In genomic region chr4:125116431-125116830, GRCh38 we compare ENCODE assay signal across 17 cellular contexts.
A peak's percentile ranks its signal among the peaks of the same experiment; 100 is the strongest.
DNase-seq lines count a peak whose midpoint lies in the region; ATAC-seq, FAIRE-seq and TF ChIP-seq lines count a peak whose summit lies in the region.
"Had no signal": no experiment of that assay in that cellular context is flagged by ENCODE, and none has a peak within 500 bp of the region (broad histone marks: within the 10 kb centered on the region; RNA-seq: fewer than 3 reads in every experiment).

No MANE protein-coding gene starts in this region.

- H3K4me3 ChIP-seq in A549 (no peak overlapping the region), fibroblast of mammary gland (ENCODE audit: control insufficient read depth, low read depth, low read length) (no peak overlapping the region), tibial artery (no peak overlapping the region)
- H3K4me3 ChIP-seq: BLaER1 treated with 17β-estradiol and CSF1 and Interleukin-3, amounts not matched to agents 10 nM and 100 nM; HAP-1 had no signal

- no peak for DNase-seq in A549 (ENCODE audit: low read depth in 1 of 2, low spot score in 1 of 2)
- no peak for DNase-seq in HFFc6
- peak; percentile 62 for DNase-seq in amniotic epithelial cell (ENCODE audit: low read depth)
- peak; percentile 18 for DNase-seq in fibroblast of mammary gland (ENCODE audit: low read depth)
- DNase-seq in NCI-H1048 (lab: John Stamatoyannopoulos, UW): no peak
- no peak for DNase-seq in tibial artery
- DNase-seq: 8988T; CD4-positive, CD25-positive, alpha-beta regulatory T cell; DMS79; GOT3 had no signal

- FAIRE-seq in A549 (lab: Jason Lieb, UNC): no peak
- FAIRE-seq: G401.6, GM12891 had no signal

- H3K27me3 Mint-ChIP-seq in HFFc6 (ENCODE audit: insufficient read depth): no peaks in the 10 kb centered on the region
- H3K27me3 Mint-ChIP-seq: CD4-positive, CD25-positive, alpha-beta regulatory T cell; IgD-negative memory B cell had no signal

- POLR2A ChIA-PET in A549 (lab: Yijun Ruan, JAX): no interaction called here

- no peaks in the 10 kb centered on the region for H3K27me3 ChIP-seq in tibial artery
- H3K27me3 ChIP-seq: BLaER1 treated with 17β-estradiol and CSF1 and Interleukin-3, amounts not matched to agents 10 nM and 100 nM had no signal

- intact Hi-C loops in tibial artery (cut with DNase I; ENCODE audit: low total_unique reads): no loop called here

- peak overlapping the region; percentile 82 for H3K27ac Mint-ChIP-seq in HFFc6
- H3K27ac Mint-ChIP-seq: CD4-positive, CD25-positive, alpha-beta regulatory T cell; IgD-negative memory B cell had no signal

- ATAC-seq in A549: no peak
- ATAC-seq in HG03457 (IDR thresholded peaks at IDR 0.05; ENCODE audit: unreplicated experiment): no peak
- ATAC-seq in GM18498 (IDR thresholded peaks at IDR 0.05; ENCODE audit: unreplicated experiment): no peak

- peak overlapping the region; percentile 42; the same call in 1 of the 2 replicates for H3K4me3 Mint-ChIP-seq in HFFc6
- H3K4me3 Mint-ChIP-seq: CD4-positive, CD25-positive, alpha-beta regulatory T cell; IgD-negative memory B cell had no signal

- no peak overlapping the region for H3K27ac ChIP-seq in A549
- no peak overlapping the region for H3K27ac ChIP-seq in tibial artery
- H3K27ac ChIP-seq: BLaER1 treated with 17β-estradiol and CSF1 and Interleukin-3, amounts not matched to agents 10 nM and 100 nM had no signal

- H3K36me3 Mint-ChIP-seq in HFFc6 (ENCODE audit: low read depth): no peaks in the 10 kb centered on the region
- H3K36me3 Mint-ChIP-seq: CD4-positive, CD25-positive, alpha-beta regulatory T cell; IgD-negative memory B cell had no signal

- no peak for TF ChIP-seq EP300 in A549 (IDR thresholded peaks at IDR 0.05)

- TF ChIP-seq RAD21 in A549 (conservative IDR thresholded peaks at IDR 0.05 in 1 of 2, IDR thresholded peaks at IDR 0.05 in 1 of 2): no peak

- H3K4me1 ChIP-seq in A549 (peaks cover 11% of the 10 kb centered on the region; the same call in 2 of the 3 replicates), tibial artery (no peaks in the 10 kb centered on the region)
- H3K4me1 ChIP-seq: BLaER1 treated with 17β-estradiol and CSF1 and Interleukin-3, amounts not matched to agents 10 nM and 100 nM; HAP-1 had no signal

- H3K9me3 ChIP-seq in A549 (no peaks in the 10 kb centered on the region), tibial artery (no peaks in the 10 kb centered on the region)
- H3K9me3 ChIP-seq: BLaER1 treated with 17β-estradiol and CSF1 and Interleukin-3, amounts not matched to agents 10 nM and 100 nM; HAP-1 had no signal

- WGBS in A549 (ENCODE audit: missing lambda C conversion rate): 3% methylated on average over 1 of the region's 1 CpG

- H3K36me3 ChIP-seq in tibial artery: no peaks in the 10 kb centered on the region
- H3K36me3 ChIP-seq: BLaER1 treated with 17β-estradiol and CSF1 and Interleukin-3, amounts not matched to agents 10 nM and 100 nM; HAP-1 had no signal

- TF ChIP-seq POLR2A in A549 (IDR thresholded peaks at IDR 0.05; ENCODE audit: low read length): no peak

- peak overlapping the region; percentile 42; the same call in 2 of the 3 replicates for H3K4me2 ChIP-seq in A549
- H3K4me2 ChIP-seq: BLaER1 treated with 17β-estradiol and CSF1 and Interleukin-3, amounts not matched to agents 10 nM and 100 nM had no signal

- H3K9me3 Mint-ChIP-seq in HFFc6: no peaks in the 10 kb centered on the region
- H3K9me3 Mint-ChIP-seq: IgD-negative memory B cell had no signal

- peaks cover 23% of the 10 kb centered on the region for H3K4me1 Mint-ChIP-seq in HFFc6 (ENCODE audit: low read depth)
- H3K4me1 Mint-ChIP-seq: CD4-positive, CD25-positive, alpha-beta regulatory T cell; IgD-negative memory B cell had no signal

- no peak for TF ChIP-seq CTCF in A549 (IDR thresholded peaks at IDR 0.05)
- TF ChIP-seq CTCF in HFFc6 (IDR thresholded peaks at IDR 0.05): no peak
- TF ChIP-seq CTCF in fibroblast of mammary gland (conservative IDR thresholded peaks at IDR 0.05; ENCODE audit: control insufficient read depth, insufficient read depth, low read depth, low read length): no peak
- no peak for TF ChIP-seq CTCF in tibial artery (IDR thresholded peaks at IDR 0.05)

- CTCF ChIA-PET in A549 (lab: Yijun Ruan, JAX): no interaction called here

TF ChIP-seq in A549, 52 proteins besides CTCF, POLR2A, EP300 and RAD21:
- TF ChIP-seq NR3C1 (IDR thresholded peaks at IDR 0.05) (no peak), NPAS2 (CRISPR knock-in tag; IDR thresholded peaks at IDR 0.05; ENCODE audit: borderline replicate concordance) (no peak), RNF2 (IDR thresholded peaks at IDR 0.05; ENCODE audit: borderline replicate concordance, low read depth) (no peak), HOXA7 (CRISPR knock-in tag; IDR thresholded peaks at IDR 0.05) (no peak), MAX (IDR thresholded peaks at IDR 0.05) (no peak), RFX5 (IDR thresholded peaks at IDR 0.05) (no peak), ZC3H11A (IDR thresholded peaks at IDR 0.05) (no peak), TP53 (CRISPR knock-in tag; IDR thresholded peaks at IDR 0.05) (no peak), FOSB (CRISPR knock-in tag; IDR thresholded peaks at IDR 0.05) (no peak), NFE2L2 (conservative IDR thresholded peaks at IDR 0.05; ENCODE audit: low read length) (no peak)
TF ChIP-seq in A549: peak in this region for 0.

Comparison
In these comparisons a context has a peak if more than half of its experiments do, and no peak if none do; other contexts are left out.
1. DNase-seq: peak in amniotic epithelial cell (single experiment) and fibroblast of mammary gland (single experiment); none in A549 (0 of 2), HFFc6 (single experiment), NCI-H1048 (single experiment) and tibial artery (0 of 2).